In the genomic region with DNA sequence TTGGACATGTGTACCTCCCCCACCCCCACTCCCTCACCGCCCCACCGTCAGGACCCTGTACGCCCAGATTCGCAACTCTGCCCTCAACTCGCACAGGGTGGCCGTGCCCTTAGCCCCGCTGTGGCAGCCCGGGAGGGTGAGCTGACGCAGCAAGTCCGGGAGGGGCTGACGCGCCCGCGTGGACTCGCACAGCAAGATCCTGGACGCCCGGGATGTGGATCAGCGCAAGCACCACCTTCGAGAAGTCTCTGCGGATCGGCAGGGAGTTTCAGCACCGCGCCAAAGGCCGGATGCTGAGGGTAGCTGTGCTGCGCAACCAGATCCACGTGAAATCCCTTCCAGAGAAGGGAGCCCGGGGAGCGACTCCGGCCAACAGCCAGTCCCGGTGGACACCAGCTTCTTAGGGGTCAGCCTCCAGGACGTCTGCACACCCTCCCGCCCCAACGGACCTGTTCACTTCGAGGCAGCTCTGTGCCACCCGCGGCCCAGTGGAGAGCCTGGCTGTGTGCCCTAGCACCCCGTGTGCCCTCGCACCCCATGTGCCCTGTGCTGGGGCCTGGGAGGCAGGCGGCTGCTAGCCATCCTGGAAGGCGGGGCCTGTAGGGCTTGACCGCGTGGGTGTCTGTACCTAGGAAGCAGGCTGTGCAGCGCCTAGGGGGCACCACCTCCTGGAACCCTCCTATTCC, we compare ENCODE assay signal across 14 cellular contexts. TPM values are rescaled to one million over a fixed set of nuclear protein-coding genes. Genes with fewer than 3 reads are reported as not detected.
A peak's percentile ranks its signal among the peaks of the same experiment; 100 is the strongest.
DNase-seq lines count a peak whose midpoint lies in the region; ATAC-seq and TF ChIP-seq lines count a peak whose summit lies in the region.
"Had no signal": no experiment of that assay in that cellular context is flagged by ENCODE, and none has a peak within 500 bp of the region (broad histone marks: within the 10 kb centered on the region; RNA-seq: fewer than 3 reads in every experiment).

No MANE protein-coding gene starts in this region.

- H3K4me2 ChIP-seq in skeletal muscle satellite cell (ENCODE audit: low read length): peak overlapping the region; percentile 56

- intact Hi-C loops in vagina (cut with DNase I): no loop called here

- H3K4me3 Mint-ChIP-seq in T-helper 17 cell: peak overlapping the region; percentile 7

- no peaks in the 10 kb centered on the region for H3K36me3 ChIP-seq in skeletal muscle satellite cell (ENCODE audit: insufficient read depth, low read length)
- no peaks in the 10 kb centered on the region for H3K36me3 ChIP-seq in vagina
- H3K36me3 ChIP-seq: heart right ventricle had no signal

- peaks cover 22% of the 10 kb centered on the region for H3K27me3 Mint-ChIP-seq in T-helper 17 cell

- H3K4me3 ChIP-seq in fibroblast of pulmonary artery (replicated peaks; ENCODE audit: low read depth, low read length) (no peak overlapping the region), skeletal muscle satellite cell (ENCODE audit: low read length) (no peak overlapping the region), vagina (no peak overlapping the region)
- H3K4me3 ChIP-seq: heart right ventricle had no signal

- no peak for TF ChIP-seq POLR2A in vagina (IDR thresholded peaks at IDR 0.05)

- ATAC-seq in T-helper 17 cell (peak; percentile 33), HG03378 (IDR thresholded peaks at IDR 0.05; ENCODE audit: unreplicated experiment) (no peak)

- H3K9me3 ChIP-seq in T-helper 17 cell (ENCODE audit: control insufficient read depth, low read length, poor library complexity, severe bottlenecking) (no peaks in the 10 kb centered on the region), skeletal muscle satellite cell (replicated peaks; ENCODE audit: low read length) (no peaks in the 10 kb centered on the region), vagina (no peaks in the 10 kb centered on the region)
- H3K9me3 ChIP-seq: heart right ventricle had no signal

- TF ChIP-seq CTCF in fibroblast of pulmonary artery (IDR thresholded peaks at IDR 0.05; ENCODE audit: low read length, missing control alignments) (no peak), vagina (IDR thresholded peaks at IDR 0.05) (no peak)

- H3K27ac Mint-ChIP-seq in T-helper 17 cell: no peak overlapping the region

- H3K4me1 Mint-ChIP-seq in T-helper 17 cell: peaks cover 8% of the 10 kb centered on the region

- DNase-seq in DMS53 (lab: John Stamatoyannopoulos, UW) (peak; percentile 47), DMS53 treated with DMSO at 0.1 percent for 48 hours (lab: John Stamatoyannopoulos, UW; ENCODE audit: unreplicated experiment) (no peak), T-helper 17 cell (no peak), fibroblast of pulmonary artery (ENCODE audit: low read depth) (peak; percentile 8), pons (ENCODE audit: low spot score) (no peak), vagina (ENCODE audit: extremely low spot score in 2 of 2) (no peak)
- DNase-seq: heart right ventricle, NCI-H2171 had no signal

- H3K4me1 ChIP-seq in skeletal muscle satellite cell (ENCODE audit: control insufficient read depth, insufficient read depth, low read length) (no peaks in the 10 kb centered on the region), vagina (no peaks in the 10 kb centered on the region)
- H3K4me1 ChIP-seq: heart right ventricle had no signal

- no peak overlapping the region for H3K27ac ChIP-seq in vagina
- H3K27ac ChIP-seq: 22Rv1, heart right ventricle had no signal

- H3K27me3 ChIP-seq in skeletal muscle satellite cell (ENCODE audit: control insufficient read depth, insufficient read depth, low read length): peaks cover 25% of the 10 kb centered on the region
- peaks cover 3% of the 10 kb centered on the region for H3K27me3 ChIP-seq in vagina

- H3K36me3 Mint-ChIP-seq in T-helper 17 cell (ENCODE audit: low read depth): peaks cover 3% of the 10 kb centered on the region

- no peak overlapping the region for H3K9ac ChIP-seq in skeletal muscle satellite cell (ENCODE audit: low read depth, low read length)

RNA-seq across cellular contexts. Expression of a gene that starts 6.7 kb away (rescaled TPM):
- total RNA-seq in T-helper 17 cell (not detected), vagina (not detected)
- total RNA-seq in skeletal muscle satellite cell (2012; rRNA removed): not detected in 2 replicates
- total RNA-seq: activated CD8-positive, alpha-beta memory T cell treated with anti-CD3 and anti-CD28 coated beads for 36 hours; heart right ventricle; LHCN-M2; lung microvascular endothelial cell had no signal

RNA-seq across cellular contexts. Expression of a gene that starts 57.9 kb away (rescaled TPM):
- 10 to 100 TPM; 28.2 to 31.7 TPM for total RNA-seq in T-helper 17 cell
- total RNA-seq in skeletal muscle satellite cell (2012; rRNA removed): 9.1 and 10.9 TPM in 2 replicates
- 21.9 TPM for total RNA-seq in vagina

Comparison
In these comparisons a context has a peak if more than half of its experiments do, and no peak if none do; other contexts are left out.
1. DNase-seq: peak in DMS53 (single experiment) and fibroblast of pulmonary artery (single experiment); none in DMS53 treated with DMSO at 0.1 percent for 48 hours (single experiment), T-helper 17 cell (0 of 3), pons (single experiment) and vagina (0 of 2).